In the genomic region with DNA sequence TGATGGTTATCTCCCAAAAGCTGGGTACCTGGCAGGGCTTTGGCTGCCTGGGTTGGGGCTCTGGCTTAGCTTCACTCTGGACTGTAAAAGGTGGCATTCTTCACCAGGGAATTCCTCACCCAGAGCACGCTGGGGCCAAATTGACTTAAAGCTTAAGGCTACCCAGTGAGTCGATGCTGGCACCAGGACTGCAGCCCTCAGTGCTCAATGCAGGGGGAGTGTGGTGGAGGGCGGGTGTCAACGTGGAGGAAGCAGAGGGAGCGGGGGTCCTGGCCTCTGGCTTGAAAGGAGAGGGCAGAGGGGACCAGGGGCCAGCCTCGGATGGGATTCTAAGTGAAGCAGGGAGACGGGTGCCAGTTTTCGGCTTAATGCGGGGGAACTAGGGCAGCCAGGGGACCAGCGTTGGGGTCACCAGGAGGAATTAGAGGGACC, we compare ENCODE assay signal across 8 cellular contexts. TPM values are rescaled to one million over a fixed set of nuclear protein-coding genes. Genes with fewer than 3 reads are reported as not detected.
DNase-seq lines count a peak whose midpoint lies in the region; ATAC-seq, FAIRE-seq and TF ChIP-seq lines count a peak whose summit lies in the region.

No MANE protein-coding gene starts in this region.

- H2AFZ ChIP-seq in IMR-90 (replicated peaks; ENCODE audit: low read length, poor library complexity) = peak overlapping the region; percentile 56

- H3K18ac ChIP-seq in IMR-90 (ENCODE audit: low read depth, low read length) = peak overlapping the region; percentile 6; the same call in 1 of the 2 replicates

- intact Hi-C loops in CD14-positive monocyte (cut with micrococcal nuclease) = loop anchor here in 1 of 2 donors (5.0 kb wide), 1 partner anchor 34 kb away; the partner anchor contains the start of gene LAGE3
- intact Hi-C loops in IMR-90 (cut with micrococcal nuclease) = no loop called here

- peaks cover 7% of the 10 kb centered on the region for H4K20me1 ChIP-seq in IMR-90 (ENCODE audit: insufficient read depth, low read length)

- CTCF ChIA-PET in IMR-90 (lab: Yijun Ruan, JAX) = no interaction called here

- H3K9me3 ChIP-seq in IMR-90 (ENCODE audit: control insufficient read depth, insufficient read depth, low read length) (no peaks in the 10 kb centered on the region; the same call in 1 of the 2 replicates), mesodermal cell (ENCODE audit: control insufficient read depth, low read length) (no peaks in the 10 kb centered on the region)

- peaks cover 13% of the 10 kb centered on the region for H3K4me1 Mint-ChIP-seq in CD14-positive monocyte

- no peak for TF ChIP-seq POLR2A in IMR-90 (IDR thresholded peaks at IDR 0.05; ENCODE audit: low read depth, low read length)

- H3K36me3 Mint-ChIP-seq in CD14-positive monocyte = peaks cover 49 to 70% of the 10 kb centered on the region in 2 donors

- H4K5ac ChIP-seq in IMR-90 (ENCODE audit: low read depth, low read length) = peak overlapping the region; percentile 9

- H2BK20ac ChIP-seq in IMR-90 (ENCODE audit: low read depth, low read length) = no peak overlapping the region

- dilution Hi-C loops in IMR-90 (cut with HindIII; ENCODE audit: low sequenced_read_pairs, unreplicated experiment) = no loop called here

- TF ChIP-seq RAD21 in IMR-90 (IDR thresholded peaks at IDR 0.05; ENCODE audit: low read length) = no peak

- POLR2A ChIA-PET in IMR-90 (lab: Charles Lee; ENCODE audit: unreplicated experiment) = no interaction called here

- H4K91ac ChIP-seq in IMR-90 (ENCODE audit: insufficient read depth, low read depth, low read length) = peak overlapping the region; percentile 47; the same call in 1 of the 2 replicates

- H3K14ac ChIP-seq in IMR-90 (replicated peaks; ENCODE audit: low read depth, low read length) = 0 out of 2 replicates have a peak overlapping the region, but pooled peaks have one; percentile 45

- no peaks in the 10 kb centered on the region for H3K9me1 ChIP-seq in IMR-90 (ENCODE audit: insufficient read depth, low read length)

- DNase-seq in CD14-positive monocyte (ENCODE audit: low spot score) = no peak
- DNase-seq in IMR-90 = no peak
- no peak for DNase-seq in bronchial epithelial cell (ENCODE audit: low read depth)
- no peak for DNase-seq in COR-L47 (lab: John Stamatoyannopoulos, UW)
- DNase-seq in NCI-H1436 treated with DMSO at 0.1 percent for 48 hours (lab: John Stamatoyannopoulos, UW) = no peak
- DNase-seq in NK-92 treated with Interleukin-12 subunit alpha and Interleukin-12 subunit beta, amount 100 ng/mL, for 24 hours (lab: John Stamatoyannopoulos, UW) = no peak

- H3K4me3 Mint-ChIP-seq in CD14-positive monocyte = peak overlapping the region; percentile 37 to 67

- H3K4ac ChIP-seq in IMR-90 (ENCODE audit: low read depth, low read length) = peak overlapping the region; percentile 40; the same call in 1 of the 2 replicates

- peaks cover 0 to 6% (median 0%) of the 10 kb centered on the region in 7 donors for H3K9me3 Mint-ChIP-seq in CD14-positive monocyte

- H3K79me1 ChIP-seq in IMR-90 (ENCODE audit: low read depth in 1 of 2, low read length in 2 of 2) = peaks cover 0 to 27% of the 10 kb centered on the region in 2 experiments; a peak in 2 of 4 replicates

- peak overlapping the region; percentile 45 for H3K9ac ChIP-seq in IMR-90 (ENCODE audit: low read depth, low read length)

- no peak overlapping the region for H3K56ac ChIP-seq in IMR-90 (ENCODE audit: extremely low read depth, insufficient read depth, low read length)

- no peak overlapping the region for H2BK120ac ChIP-seq in IMR-90 (ENCODE audit: low read depth, low read length)

- H3K27ac Mint-ChIP-seq in CD14-positive monocyte = peak overlapping the region; percentile 81 to 90 (median 85)

- peak overlapping the region; percentile 91; the same call in 1 of the 2 replicates for H2AK5ac ChIP-seq in IMR-90 (ENCODE audit: low read depth, low read length)

- ATAC-seq in IMR-90 (ENCODE audit: low read depth) = peak; percentile 27
- no peak for ATAC-seq in GM21447 (IDR thresholded peaks at IDR 0.05; ENCODE audit: unreplicated experiment)

- peak overlapping the region; percentile 52 to 66; a peak in 2 of 4 replicates for H4K8ac ChIP-seq in IMR-90 (ENCODE audit: low read depth in 2 of 2, low read length in 2 of 2)

- H3K4me3 ChIP-seq in IMR-90 (ENCODE audit: insufficient read depth, low read depth, low read length) (peak overlapping the region; percentile 38), bronchial epithelial cell (ENCODE audit: low read depth, low read length) (peak overlapping the region; percentile 18), mesodermal cell (ENCODE audit: extremely low read depth, insufficient read depth, low read length, poor library complexity, severe bottlenecking) (peak overlapping the region; percentile 22)

- H2BK5ac ChIP-seq in IMR-90 (ENCODE audit: low read depth, low read length, poor library complexity, severe bottlenecking) = peak overlapping the region; percentile 16

- peaks cover 0 to 13% (median 0%) of the 10 kb centered on the region in 3 donors for H3K27me3 Mint-ChIP-seq in CD14-positive monocyte (ENCODE audit: low read depth in 3 of 3)

- BruUV-seq in IMR-90 (replicated peaks; lab: Mats Ljungman, UMichigan) = no TSS peak

- WGBS in IMR-90 (ENCODE audit: extremely low coverage in 2 of 2, insufficient read length in 1 of 2), 2 experiments = 36% methylated on average over 3 of the region's 10 CpGs; no CpG with 5 or more reads in 1 of the 2 experiments
- 14% methylated on average over 6 of the region's 10 CpGs; no CpG with 5 or more reads in 1 of the 2 experiments for WGBS in mesodermal cell (ENCODE audit: insufficient coverage in 2 of 2), 2 experiments

- peak overlapping the region; percentile 65 for H3K4me2 ChIP-seq in IMR-90 (ENCODE audit: low read depth, low read length)

- in situ Hi-C loops in IMR-90 (cut with MboI; ENCODE audit: low sequenced_read_pairs) = no loop called here

- H3K36me3 ChIP-seq in IMR-90 (ENCODE audit: control insufficient read depth, insufficient read depth, low read length) (peaks cover 50% of the 10 kb centered on the region), bronchial epithelial cell (ENCODE audit: control insufficient read depth, insufficient read depth, low read length) (peaks cover 16% of the 10 kb centered on the region), mesodermal cell (ENCODE audit: control insufficient read depth, insufficient read depth, low read length) (peaks cover 54% of the 10 kb centered on the region)

- FAIRE-seq in bronchial epithelial cell (lab: Jason Lieb, UNC) = no peak

- H3K27me3 ChIP-seq in IMR-90 (ENCODE audit: control insufficient read depth, insufficient read depth, low read length) (no peaks in the 10 kb centered on the region), bronchial epithelial cell (ENCODE audit: control insufficient read depth, insufficient read depth, low read length) (no peaks in the 10 kb centered on the region)

- H3K27ac ChIP-seq in IMR-90 (ENCODE audit: insufficient read depth, low read length) = peak overlapping the region; percentile 52
- H3K27ac ChIP-seq in mesodermal cell (ENCODE audit: low read depth, low read length, severe bottlenecking) = peak overlapping the region; percentile 67

- H3K23ac ChIP-seq in IMR-90 (ENCODE audit: low read depth, low read length) = no peak overlapping the region; the same call in 1 of the 2 replicates

- H3K4me1 ChIP-seq in IMR-90 (ENCODE audit: control insufficient read depth, insufficient read depth, low read length) (peaks cover 8% of the 10 kb centered on the region; the same call in 1 of the 2 replicates), mesodermal cell (ENCODE audit: control insufficient read depth, insufficient read depth, low read length, poor library complexity, severe bottlenecking) (peaks cover 5% of the 10 kb centered on the region)

- no peak for TF ChIP-seq CTCF in CD14-positive monocyte (IDR thresholded peaks at IDR 0.05)
- no peak for TF ChIP-seq CTCF in IMR-90 (conservative IDR thresholded peaks at IDR 0.05; ENCODE audit: low read depth, low read length)
- no peak for TF ChIP-seq CTCF in bronchial epithelial cell (IDR thresholded peaks at IDR 0.05; ENCODE audit: insufficient read depth, low read length, severe bottlenecking)

- H2BK15ac ChIP-seq in IMR-90 (ENCODE audit: low read depth, low read length) = no peak overlapping the region

- H2AK9ac ChIP-seq in IMR-90 (replicated peaks; ENCODE audit: low read depth, low read length, poor library complexity) = peak overlapping the region; percentile 97

RNA-seq across cellular contexts. Expression of gene FAM50A, which starts 0.4 kb away (rescaled TPM):
- polyA plus RNA-seq in CD14-positive monocyte = 10 to 100 TPM; 23.9 to 46.4 TPM
- 46.4 and 65.5 TPM in 2 replicates for total RNA-seq in IMR-90 (2012; rRNA removed)
- polyA plus RNA-seq in IMR-90 (2012; rRNA removed) = 107 and 119 TPM in 2 replicates
- polyA plus RNA-seq in IMR-90 (2012; cell fraction: cytosol; rRNA removed) = 71.0 and 81.8 TPM in 2 replicates
- polyA plus RNA-seq in IMR-90 (2012; cell fraction: nucleus; rRNA removed; ENCODE audit: low replicate concordance) = 263 and 335 TPM in 2 replicates
- 88.5 and 90.4 TPM in 2 replicates for total RNA-seq in bronchial epithelial cell
- 85.1 TPM for polyA plus RNA-seq in mesodermal cell (2013, experiment 1 of 2)
- 71.5 TPM for polyA plus RNA-seq in mesodermal cell (2013, experiment 2 of 2)

RNA-seq across cellular contexts. Expression of gene GDI1, which starts 6.5 kb away (rescaled TPM):
- 10 to 100 TPM; 15.8 to 21.3 TPM for polyA plus RNA-seq in CD14-positive monocyte
- total RNA-seq in IMR-90 (2012; rRNA removed) = 113 and 117 TPM in 2 replicates
- 291 and 331 TPM in 2 replicates for polyA plus RNA-seq in IMR-90 (2012; rRNA removed)
- polyA plus RNA-seq in IMR-90 (2012; cell fraction: cytosol; rRNA removed) = 224 and 267 TPM in 2 replicates
- 1,267 and 1,634 TPM in 2 replicates for polyA plus RNA-seq in IMR-90 (2012; cell fraction: nucleus; rRNA removed; ENCODE audit: low replicate concordance)
- total RNA-seq in bronchial epithelial cell = 87.2 and 98.5 TPM in 2 replicates
- polyA plus RNA-seq in mesodermal cell (2013, experiment 1 of 2) = 185 TPM
- 155 TPM for polyA plus RNA-seq in mesodermal cell (2013, experiment 2 of 2)

RNA-seq across cellular contexts. Expression of gene PLXNA3, which starts 14.6 kb away (rescaled TPM):
- under 1 TPM in 1 of 2 donors, not detected in 1; 0.02 TPM for polyA plus RNA-seq in CD14-positive monocyte
- 4.3 and 8.1 TPM in 2 replicates for total RNA-seq in IMR-90 (2012; rRNA removed)
- polyA plus RNA-seq in IMR-90 (2012; rRNA removed) = 111 and 126 TPM in 2 replicates
- 12.8 and 52.2 TPM in 2 replicates for polyA plus RNA-seq in IMR-90 (2012; cell fraction: cytosol; rRNA removed)
- polyA plus RNA-seq in IMR-90 (2012; cell fraction: nucleus; rRNA removed; ENCODE audit: low replicate concordance) = 469 and 902 TPM in 2 replicates
- 6.1 and 8.7 TPM in 2 replicates for total RNA-seq in bronchial epithelial cell
- polyA plus RNA-seq in mesodermal cell (2013, experiment 1 of 2) = 45.2 TPM
- 47.4 TPM for polyA plus RNA-seq in mesodermal cell (2013, experiment 2 of 2)

RNA-seq across cellular contexts. Expression of gene ATP6AP1, which starts 15.0 kb away (rescaled TPM):
- polyA plus RNA-seq in CD14-positive monocyte = 100 to 1,000 TPM; 116 to 145 TPM
- 13.8 and 13.9 TPM in 2 replicates for total RNA-seq in IMR-90 (2012; rRNA removed)
- polyA plus RNA-seq in IMR-90 (2012; rRNA removed) = 96.7 and 98.4 TPM in 2 replicates
- polyA plus RNA-seq in IMR-90 (2012; cell fraction: cytosol; rRNA removed) = 122 and 145 TPM in 2 replicates
- 57.9 and 117 TPM in 2 replicates for polyA plus RNA-seq in IMR-90 (2012; cell fraction: nucleus; rRNA removed; ENCODE audit: low replicate concordance)
- total RNA-seq in bronchial epithelial cell = 44.0 and 51.7 TPM in 2 replicates
- 141 TPM for polyA plus RNA-seq in mesodermal cell (2013, experiment 1 of 2)
- polyA plus RNA-seq in mesodermal cell (2013, experiment 2 of 2) = 121 TPM

RNA-seq across cellular contexts. Expression of gene TAFAZZIN, which starts 32.2 kb away (rescaled TPM):
- 10 to 100 TPM; 21.7 to 21.9 TPM for polyA plus RNA-seq in CD14-positive monocyte
- total RNA-seq in IMR-90 (2012; rRNA removed) = 4.4 and 4.8 TPM in 2 replicates
- 24.4 and 26.6 TPM in 2 replicates for polyA plus RNA-seq in IMR-90 (2012; rRNA removed)
- polyA plus RNA-seq in IMR-90 (2012; cell fraction: cytosol; rRNA removed) = 11.7 and 12.2 TPM in 2 replicates
- 146 and 212 TPM in 2 replicates for polyA plus RNA-seq in IMR-90 (2012; cell fraction: nucleus; rRNA removed; ENCODE audit: low replicate concordance)
- total RNA-seq in bronchial epithelial cell = 20.6 and 22.4 TPM in 2 replicates
- 38.4 TPM for polyA plus RNA-seq in mesodermal cell (2013, experiment 1 of 2)
- 28.4 TPM for polyA plus RNA-seq in mesodermal cell (2013, experiment 2 of 2)
